In the genomic region with DNA sequence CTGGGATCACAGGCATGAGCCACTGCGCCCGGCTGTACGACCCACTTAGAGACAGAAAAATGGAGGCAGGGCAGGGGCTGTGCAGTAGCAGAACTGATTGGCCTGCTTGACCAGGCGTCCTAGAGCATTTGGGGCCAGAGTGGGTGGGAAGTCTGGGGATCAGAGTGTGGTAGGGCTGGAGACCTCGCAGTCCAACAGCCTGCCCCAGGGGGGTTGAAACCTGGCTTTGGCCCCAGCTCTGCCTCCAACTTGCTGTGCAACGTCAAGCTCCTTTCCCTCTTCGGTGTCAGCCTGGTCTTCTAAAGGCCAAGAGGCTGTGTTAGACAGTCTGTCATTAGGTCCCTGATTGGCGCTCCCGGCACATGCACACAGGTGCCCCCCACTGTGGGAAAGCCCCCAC, we compare ENCODE assay signal across 26 cellular contexts. TPM values are rescaled to one million over a fixed set of nuclear protein-coding genes. Genes with fewer than 3 reads are reported as not detected.
"Had no signal": no experiment of that assay in that cellular context is flagged by ENCODE, and none has a peak within 500 bp of the region (broad histone marks: within the 10 kb centered on the region; RNA-seq: fewer than 3 reads in every experiment).

No MANE protein-coding gene starts in this region.

- H3K36me3 ChIP-seq: breast epithelium, esophagus squamous epithelium, gastrocnemius medialis, thoracic aorta, WERI-Rb-1 had no signal

- H2AFZ ChIP-seq: hepatocyte had no signal

- H3K27me3 ChIP-seq: hepatocyte had no signal

- H3K4me2 ChIP-seq: hepatocyte had no signal

- H3K27ac ChIP-seq: breast epithelium, esophagus squamous epithelium, gastrocnemius medialis, hepatocyte, skin epidermis, thoracic aorta, WERI-Rb-1 had no signal

- ATAC-seq: activated naive CD4-positive, alpha-beta T cell treated with anti-CD3 and anti-CD28 coated beads, Interleukin-2, amount 50 U/mL, for 72 hours; gastrocnemius medialis; naive thymus-derived CD8-positive, alpha-beta T cell; sciatic nerve; stimulated activated naive CD8-positive, alpha-beta T cell treated with anti-CD3 and anti-CD28 coated beads, Interleukin-15, Interleukin-2, amounts not matched to agents 100 U/mL and 50 U/mL, for 24 hours had no signal

- H3K4me3 ChIP-seq: breast epithelium, esophagus squamous epithelium, gastrocnemius medialis, hepatocyte, skin epidermis, thoracic aorta had no signal

- H3K4me1 ChIP-seq: breast epithelium, esophagus squamous epithelium, gastrocnemius medialis had no signal

- H3K9me3 ChIP-seq: breast epithelium, esophagus squamous epithelium, gastrocnemius medialis, thoracic aorta had no signal

- H3K79me2 ChIP-seq: hepatocyte had no signal

- DNase-seq: activated CD4-positive, alpha-beta memory T cell treated with anti-CD3 and anti-CD28 coated beads, Interleukin-2, amount 10 ng/mL, durations not matched to agents 7 days and 5 days; activated CD4-positive, alpha-beta T cell treated with anti-CD3 and anti-CD28 coated beads, Interleukin-2, amount 10 ng/mL, durations not matched to agents 7 days and 5 days; activated CD4-positive, CD25-positive, alpha-beta regulatory T cell treated with anti-CD3 and anti-CD28 coated beads, Interleukin-2, amount 50 U/mL, for 72 hours; activated CD8-positive, alpha-beta memory T cell treated with anti-CD3 and anti-CD28 coated beads, Interleukin-2, amount 50 U/mL, for 48 hours; activated gamma-delta T cell; activated T-cell treated with anti-CD3 and anti-CD28 coated beads, Interleukin-2, amount 50 U/mL, for 24 hours; dermis blood vessel endothelial cell; effector CD4-positive, alpha-beta T cell; esophagus squamous epithelium; gastrocnemius medialis; glutamatergic neuron; left cardiac atrium; naive thymus-derived CD8-positive, alpha-beta T cell; stimulated activated CD4-positive, alpha-beta T cell treated with anti-CD3 and anti-CD28 coated beads, Interleukin-12 subunit alpha, Interleukin-12 subunit beta, amount 100 ng/mL, for 4 hours; stimulated activated CD4-positive, alpha-beta T cell treated with anti-CD3 and anti-CD28 coated beads, Interleukin-4, amount 100 ng/mL, for 1 hour; stimulated activated naive CD8-positive, alpha-beta T cell treated with anti-CD3 and anti-CD28 coated beads, Interleukin-15, Interleukin-2, amounts not matched to agents 100 U/mL and 50 U/mL, for 24 hours; SW 1271; T-helper 9 cell; trophoblast cell; WERI-Rb-1 had no signal

RNA-seq across cellular contexts. Expression of gene SPDEF, which starts 15.3 kb away (rescaled TPM):
- total RNA-seq: activated CD4-positive, alpha-beta memory T cell treated with anti-CD3 and anti-CD28 coated beads, Interleukin-2, amount 10 ng/mL, durations not matched to agents 7 days and 5 days; activated CD4-positive, alpha-beta T cell treated with anti-CD3 and anti-CD28 coated beads, Interleukin-2, amount 10 ng/mL, durations not matched to agents 7 days and 5 days; naive thymus-derived CD8-positive, alpha-beta T cell; sciatic nerve; thoracic aorta had no signal
- polyA plus RNA-seq: naive thymus-derived CD8-positive, alpha-beta T cell had no signal
